Comparison of ENCODE assay signal across 1 cellular context in the genomic region with DNA sequence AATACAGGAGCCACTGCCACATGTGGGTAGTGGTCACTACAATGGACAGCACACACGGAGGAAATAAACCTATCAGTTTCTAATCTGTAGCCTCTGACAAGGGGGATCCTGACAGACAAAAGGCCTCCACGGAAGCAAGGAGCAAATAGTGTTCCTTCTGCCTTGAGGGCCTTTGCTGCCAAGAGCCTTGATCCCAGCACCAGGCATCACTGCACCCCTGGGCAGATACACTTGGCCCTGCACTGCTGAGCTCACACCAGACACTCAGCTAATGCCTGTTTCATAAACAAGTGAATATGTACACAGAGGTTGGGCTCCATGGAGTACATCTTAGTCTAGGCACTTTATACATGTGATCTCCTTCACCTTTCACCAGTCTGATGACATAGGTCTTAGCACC.
TF ChIP-seq lines count a peak whose summit lies in the region.

No MANE protein-coding gene starts in this region.

TF ChIP-seq in H1, 55 proteins besides CTCF, POLR2A, EP300 and RAD21 (continued from another document):
- TF ChIP-seq, protein P1, sequence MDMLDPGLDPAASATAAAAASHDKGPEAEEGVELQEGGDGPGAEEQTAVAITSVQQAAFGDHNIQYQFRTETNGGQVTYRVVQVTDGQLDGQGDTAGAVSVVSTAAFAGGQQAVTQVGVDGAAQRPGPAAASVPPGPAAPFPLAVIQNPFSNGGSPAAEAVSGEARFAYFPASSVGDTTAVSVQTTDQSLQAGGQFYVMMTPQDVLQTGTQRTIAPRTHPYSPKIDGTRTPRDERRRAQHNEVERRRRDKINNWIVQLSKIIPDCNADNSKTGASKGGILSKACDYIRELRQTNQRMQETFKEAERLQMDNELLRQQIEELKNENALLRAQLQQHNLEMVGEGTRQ (IDR thresholded peaks at IDR 0.05; ENCODE audit: low read length), result no peak
- no peak for TF ChIP-seq CBX5 (IDR thresholded peaks at IDR 0.05; ENCODE audit: low read depth, low read length)
- no peak for TF ChIP-seq BRCA1 (IDR thresholded peaks at IDR 0.05; ENCODE audit: low read depth, low read length)
- no peak for TF ChIP-seq PHF8 (conservative IDR thresholded peaks at IDR 0.05; ENCODE audit: low read depth, low read length)
- TF ChIP-seq, protein P2, sequence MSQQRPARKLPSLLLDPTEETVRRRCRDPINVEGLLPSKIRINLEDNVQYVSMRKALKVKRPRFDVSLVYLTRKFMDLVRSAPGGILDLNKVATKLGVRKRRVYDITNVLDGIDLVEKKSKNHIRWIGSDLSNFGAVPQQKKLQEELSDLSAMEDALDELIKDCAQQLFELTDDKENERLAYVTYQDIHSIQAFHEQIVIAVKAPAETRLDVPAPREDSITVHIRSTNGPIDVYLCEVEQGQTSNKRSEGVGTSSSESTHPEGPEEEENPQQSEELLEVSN (IDR thresholded peaks at IDR 0.05), result no peak
- no peak for TF ChIP-seq SRF (IDR thresholded peaks at IDR 0.05; ENCODE audit: low read depth, low read length)
- TF ChIP-seq, protein P3, sequence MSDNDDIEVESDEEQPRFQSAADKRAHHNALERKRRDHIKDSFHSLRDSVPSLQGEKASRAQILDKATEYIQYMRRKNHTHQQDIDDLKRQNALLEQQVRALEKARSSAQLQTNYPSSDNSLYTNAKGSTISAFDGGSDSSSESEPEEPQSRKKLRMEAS (IDR thresholded peaks at IDR 0.05), result no peak
- no peak for TF ChIP-seq TBP (IDR thresholded peaks at IDR 0.05; ENCODE audit: low read depth, low read length)
- no peak for TF ChIP-seq HDAC2 (IDR thresholded peaks at IDR 0.05; ENCODE audit: borderline replicate concordance in 1 of 2, low read depth in 2 of 2, low read length in 2 of 2)
- no peak for TF ChIP-seq CREB1 (IDR thresholded peaks at IDR 0.05)
